ENCODE assay signal across 8 cellular contexts in genomic region chr12:70242695-70243509, GRCh38. TPM values are rescaled to one million over a fixed set of nuclear protein-coding genes. Genes with fewer than 3 reads are reported as not detected.
DNase-seq lines count a peak whose midpoint lies in the region; ATAC-seq and TF ChIP-seq lines count a peak whose summit lies in the region.

A gene with protein sequence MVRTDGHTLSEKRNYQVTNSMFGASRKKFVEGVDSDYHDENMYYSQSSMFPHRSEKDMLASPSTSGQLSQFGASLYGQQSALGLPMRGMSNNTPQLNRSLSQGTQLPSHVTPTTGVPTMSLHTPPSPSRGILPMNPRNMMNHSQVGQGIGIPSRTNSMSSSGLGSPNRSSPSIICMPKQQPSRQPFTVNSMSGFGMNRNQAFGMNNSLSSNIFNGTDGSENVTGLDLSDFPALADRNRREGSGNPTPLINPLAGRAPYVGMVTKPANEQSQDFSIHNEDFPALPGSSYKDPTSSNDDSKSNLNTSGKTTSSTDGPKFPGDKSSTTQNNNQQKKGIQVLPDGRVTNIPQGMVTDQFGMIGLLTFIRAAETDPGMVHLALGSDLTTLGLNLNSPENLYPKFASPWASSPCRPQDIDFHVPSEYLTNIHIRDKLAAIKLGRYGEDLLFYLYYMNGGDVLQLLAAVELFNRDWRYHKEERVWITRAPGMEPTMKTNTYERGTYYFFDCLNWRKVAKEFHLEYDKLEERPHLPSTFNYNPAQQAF (plus strand): TSS chr12:70243433. CDS start chr12:70278227, 34,794 bp downstream.

- peaks cover 51% of the 10 kb centered on the region for H3K36me3 Mint-ChIP-seq in activated CD4-positive, alpha-beta T cell treated with anti-CD3 and anti-CD28 coated beads, Interleukin-2, amount 10 ng/mL, durations not matched to agents 7 days and 5 days (ENCODE audit: low read depth)

- DNase-seq in NCI-H526 treated with DMSO at 0.1 percent for 48 hours (lab: John Stamatoyannopoulos, UW) (peak; percentile 85), coronary artery (ENCODE audit: low spot score) (peak; percentile 94), left lobe of liver (ENCODE audit: low spot score) (peak; percentile 92)
- peak; percentile 90 for DNase-seq in activated CD4-positive, alpha-beta T cell treated with anti-CD3 and anti-CD28 coated beads, Interleukin-2, amount 10 ng/mL, durations not matched to agents 7 days and 5 days
- peak; percentile 90 to 92 for DNase-seq in stimulated activated CD4-positive, alpha-beta T cell treated with anti-CD3 and anti-CD28 coated beads, Interleukin-2, amount 100 ng/mL, for 24 hours

- H3K27me3 ChIP-seq in BLaER1, result no peaks in the 10 kb centered on the region

- CTCF ChIA-PET in activated CD4-positive, alpha-beta T cell treated with anti-CD3 and anti-CD28 coated beads, Interleukin-2, amount 10 ng/mL, durations not matched to agents 7 days and 5 days (lab: Charles Lee), result no interaction called here

- peak within 1 kb of the TSS; percentile 89 for H3K4me3 Mint-ChIP-seq in activated CD4-positive, alpha-beta T cell treated with anti-CD3 and anti-CD28 coated beads, Interleukin-2, amount 10 ng/mL, durations not matched to agents 7 days and 5 days

- peaks cover 58% of the 10 kb centered on the region for H3K4me1 Mint-ChIP-seq in activated CD4-positive, alpha-beta T cell treated with anti-CD3 and anti-CD28 coated beads, Interleukin-2, amount 10 ng/mL, durations not matched to agents 7 days and 5 days

- peaks cover 58% of the 10 kb centered on the region for H3K4me1 ChIP-seq in BLaER1

- H3K4me3 ChIP-seq in BLaER1 (peak within 1 kb of the TSS; percentile 90), coronary artery (peak within 1 kb of the TSS; percentile 83)

- H3K9me3 ChIP-seq in BLaER1, result no peaks in the 10 kb centered on the region

- peak within 1 kb of the TSS; percentile 97 for H3K27ac Mint-ChIP-seq in activated CD4-positive, alpha-beta T cell treated with anti-CD3 and anti-CD28 coated beads, Interleukin-2, amount 10 ng/mL, durations not matched to agents 7 days and 5 days

- peaks cover 24% of the 10 kb centered on the region for H3K36me3 ChIP-seq in BLaER1

- peak within 1 kb of the TSS; percentile 87 for H3K4me2 ChIP-seq in BLaER1

- H3K27ac ChIP-seq in BLaER1 (peak within 1 kb of the TSS; percentile 98), coronary artery (peak within 1 kb of the TSS; percentile 95 to 97)

- POLR2A ChIA-PET in activated CD4-positive, alpha-beta T cell treated with anti-CD3 and anti-CD28 coated beads, Interleukin-2, amount 10 ng/mL, durations not matched to agents 7 days and 5 days (lab: Charles Lee), result interaction anchor here (0.6 to 0.7 kb wide), 2 partner anchors 19 to 334 kb away, joined by 3 to 4 read pairs; no protein-coding TSS in a partner anchor

- H3K27me3 Mint-ChIP-seq in activated CD4-positive, alpha-beta T cell treated with anti-CD3 and anti-CD28 coated beads, Interleukin-2, amount 10 ng/mL, durations not matched to agents 7 days and 5 days, result no peaks in the 10 kb centered on the region

- peaks cover 3% of the 10 kb centered on the region for H3K9me3 Mint-ChIP-seq in activated CD4-positive, alpha-beta T cell treated with anti-CD3 and anti-CD28 coated beads, Interleukin-2, amount 10 ng/mL, durations not matched to agents 7 days and 5 days

- peaks cover 43% of the 10 kb centered on the region for H4K20me1 ChIP-seq in BLaER1

- ATAC-seq in GM19324 (IDR thresholded peaks at IDR 0.05; ENCODE audit: low FRiP score, unreplicated experiment) (peak; percentile 84), HG03460 (IDR thresholded peaks at IDR 0.05; ENCODE audit: unreplicated experiment) (peak; percentile 72), left lobe of liver (peak; percentile 94)

- H3K9ac ChIP-seq in BLaER1, result peak within 1 kb of the TSS; percentile 96

- TF ChIP-seq CTCF in coronary artery (IDR thresholded peaks at IDR 0.05), result no peak

RNA-seq across cellular contexts. Expression of the gene that starts here (rescaled TPM):
- total RNA-seq in activated CD4-positive, alpha-beta T cell treated with anti-CD3 and anti-CD28 coated beads, Interleukin-2, amount 10 ng/mL, durations not matched to agents 7 days and 5 days, result 10 to 100 TPM; 73.6 to 78.0 TPM
- total RNA-seq in left lobe of liver, result 22.0 TPM

Comparison
In these comparisons a context has a peak if more than half of its experiments do, and no peak if none do; other contexts are left out.
1. Peak in every context shown above with its lines: DNase-seq, ATAC-seq, H3K4me3 ChIP-seq and H3K27ac ChIP-seq.